ENCODE assay signal across 13 cellular contexts in genomic region chr11:64283092-64283491, GRCh38. TPM values are rescaled to one million over a fixed set of nuclear protein-coding genes. Genes with fewer than 3 reads are reported as not detected.
DNase-seq lines count a peak whose midpoint lies in the region; ATAC-seq and TF ChIP-seq lines count a peak whose summit lies in the region.
"Had no signal": no experiment of that assay in that cellular context is flagged by ENCODE, and none has a peak within 500 bp of the region (broad histone marks: within the 10 kb centered on the region; RNA-seq: fewer than 3 reads in every experiment).

No MANE protein-coding gene starts in this region.

- H3K27ac ChIP-seq in CD4-positive, CD25-positive, alpha-beta regulatory T cell (ENCODE audit: insufficient read depth, low read length, poor library complexity, severe bottlenecking), result peak overlapping the region; percentile 14
- H3K27ac ChIP-seq in KMS-11 (no peak overlapping the region; the same call in 1 of the 2 replicates), breast epithelium (peak overlapping the region in 1 of 2 donors; percentile 25), neural cell (ENCODE audit: low read length) (no peak overlapping the region)

- H3K36me3 Mint-ChIP-seq in CD4-positive, CD25-positive, alpha-beta regulatory T cell, result peaks cover 9% of the 10 kb centered on the region

- peak overlapping the region in 1 of 3 donors; percentile 71 for H3K27ac Mint-ChIP-seq in CD4-positive, CD25-positive, alpha-beta regulatory T cell

- TF ChIP-seq CTCF in KMS-11 (conservative IDR thresholded peaks at IDR 0.05; ENCODE audit: low read depth, low read length), result no peak
- TF ChIP-seq CTCF in breast epithelium (IDR thresholded peaks at IDR 0.05), result no peak
- TF ChIP-seq CTCF in neural cell (IDR thresholded peaks at IDR 0.05; ENCODE audit: poor library complexity, severe bottlenecking), result no peak

- TF ChIP-seq RAD21 in neural cell (conservative IDR thresholded peaks at IDR 0.05), result no peak

- no peak overlapping the region for H3K9ac ChIP-seq in KMS-11
- H3K9ac ChIP-seq in neural cell (ENCODE audit: low read length), result peak overlapping the region; percentile 93

- no peaks in the 10 kb centered on the region for H4K20me1 ChIP-seq in KMS-11 (ENCODE audit: insufficient read depth)
- H4K20me1 ChIP-seq in neural cell (ENCODE audit: insufficient read depth), result no peaks in the 10 kb centered on the region

- no peak for TF ChIP-seq POLR2A in breast epithelium (IDR thresholded peaks at IDR 0.05)

- H3K27me3 ChIP-seq in CD4-positive, CD25-positive, alpha-beta regulatory T cell (ENCODE audit: control insufficient read depth, insufficient read depth, low read length), result no peaks in the 10 kb centered on the region
- H3K27me3 ChIP-seq in KMS-11 (ENCODE audit: insufficient read depth, low read depth) (no peaks in the 10 kb centered on the region), breast epithelium (no peaks in the 10 kb centered on the region), neural cell (ENCODE audit: insufficient read depth, low read depth, low read length) (no peaks in the 10 kb centered on the region)

- no peaks in the 10 kb centered on the region for H3K9me3 ChIP-seq in CD4-positive, CD25-positive, alpha-beta regulatory T cell (ENCODE audit: control insufficient read depth in 2 of 2, low read length in 2 of 2)
- H3K9me3 ChIP-seq in breast epithelium, result no peaks in the 10 kb centered on the region
- H3K9me3 ChIP-seq in neural cell (ENCODE audit: low read length), result no peaks in the 10 kb centered on the region

- H3K4me3 ChIP-seq in CD4-positive, CD25-positive, alpha-beta regulatory T cell (ENCODE audit: low read depth, low read length), result no peak overlapping the region
- H3K4me3 ChIP-seq in KMS-11 (IDR thresholded peaks at IDR 0.05; ENCODE audit: insufficient read depth, low read depth, low read length) (no peak overlapping the region), breast epithelium (peak overlapping the region in 2 of 3 donors; percentile 91), neural cell (ENCODE audit: low read length) (peak overlapping the region; percentile 90)

- H2AFZ ChIP-seq in KMS-11 (ENCODE audit: low read depth) (no peak overlapping the region), neural cell (ENCODE audit: low read depth, low read length) (no peak overlapping the region)

- peaks cover 20% of the 10 kb centered on the region for H3K4me1 ChIP-seq in CD4-positive, CD25-positive, alpha-beta regulatory T cell (ENCODE audit: control insufficient read depth, insufficient read depth, low read length, poor library complexity, severe bottlenecking)
- H3K4me1 ChIP-seq in KMS-11 (ENCODE audit: low read depth, poor library complexity, severe bottlenecking) (peaks cover 28% of the 10 kb centered on the region), breast epithelium (peaks cover 3 to 21% of the 10 kb centered on the region in 2 donors)

- DNase-seq in CD4-positive, CD25-positive, alpha-beta regulatory T cell, result no peak
- DNase-seq in breast epithelium (ENCODE audit: low spot score in 2 of 2), result no peak
- no peak for DNase-seq in NCI-H2171 treated with DMSO at 0.1 percent for 48 hours (lab: John Stamatoyannopoulos, UW)
- no peak for DNase-seq in stimulated activated CD8-positive, alpha-beta memory T cell treated with anti-CD3 and anti-CD28 coated beads, Interleukin-4, amount 100 ng/mL, for 48 hours
- DNase-seq: activated CD8-positive, alpha-beta memory T cell treated with anti-CD3 and anti-CD28 coated beads for 24 hours; NCI-H187; RPMI8226; stimulated activated CD4-positive, alpha-beta T cell treated with anti-CD3 and anti-CD28 coated beads, Interleukin-1b, Interleukin-23, amount 100 ng/mL, for 48 hours had no signal

- H3K4me3 Mint-ChIP-seq in CD4-positive, CD25-positive, alpha-beta regulatory T cell, result peak overlapping the region; percentile 21 to 93 (median 78)

- peaks cover 5% of the 10 kb centered on the region for H3K27me3 Mint-ChIP-seq in CD4-positive, CD25-positive, alpha-beta regulatory T cell

- H3K4me1 Mint-ChIP-seq in CD4-positive, CD25-positive, alpha-beta regulatory T cell, result peaks cover 0 to 28% (median 12%) of the 10 kb centered on the region in 4 donors

- ATAC-seq in CD4-positive, CD25-positive, alpha-beta regulatory T cell (ENCODE audit: low read depth in 2 of 2), result no peak
- ATAC-seq in GM19397 (IDR thresholded peaks at IDR 0.05; ENCODE audit: unreplicated experiment), result no peak
- no peak for ATAC-seq in esophagus mucosa

- H3K9me2 ChIP-seq in neural cell (ENCODE audit: insufficient read depth, low read length), result no peaks in the 10 kb centered on the region

- intact Hi-C loops in breast epithelium (cut with DNase I; ENCODE audit: low total_unique reads), result no loop called here

- H3K9me3 Mint-ChIP-seq in CD4-positive, CD25-positive, alpha-beta regulatory T cell, result no peaks in the 10 kb centered on the region

- no peak for TF ChIP-seq EP300 in neural cell (conservative IDR thresholded peaks at IDR 0.05; ENCODE audit: poor library complexity, severe bottlenecking)

- peaks cover 14% of the 10 kb centered on the region for H3K79me2 ChIP-seq in KMS-11 (ENCODE audit: insufficient read depth, low read depth)
- H3K79me2 ChIP-seq in neural cell (replicated peaks; ENCODE audit: insufficient read depth, low read length), result peaks cover 11% of the 10 kb centered on the region

- peaks cover 7% of the 10 kb centered on the region for H3K36me3 ChIP-seq in CD4-positive, CD25-positive, alpha-beta regulatory T cell (ENCODE audit: control insufficient read depth, insufficient read depth, low read length)
- H3K36me3 ChIP-seq in KMS-11 (ENCODE audit: insufficient read depth), result no peaks in the 10 kb centered on the region
- H3K36me3 ChIP-seq in breast epithelium, result no peaks in the 10 kb centered on the region
- no peaks in the 10 kb centered on the region for H3K36me3 ChIP-seq in neural cell (ENCODE audit: insufficient read depth, low read length)

- no peaks in the 10 kb centered on the region for H3F3A ChIP-seq in neural cell (ENCODE audit: insufficient read depth, low read length, poor library complexity, severe bottlenecking)

- H3K4me2 ChIP-seq in KMS-11, result peak overlapping the region; percentile 97; the same call in 1 of the 2 replicates
- H3K4me2 ChIP-seq in neural cell (ENCODE audit: low read length), result no peak overlapping the region

TF ChIP-seq in neural cell, 6 proteins besides CTCF, POLR2A, EP300 and RAD21 (continues in another document):
- TF ChIP-seq MXI1 (conservative IDR thresholded peaks at IDR 0.05; ENCODE audit: poor library complexity, severe bottlenecking), result no peak
- TF ChIP-seq TAF1 (IDR thresholded peaks at IDR 0.05; ENCODE audit: low read depth), result no peak
- no peak for TF ChIP-seq EZH2 (IDR thresholded peaks at IDR 0.05; ENCODE audit: borderline replicate concordance, insufficient read depth, low read length, poor library complexity, severe bottlenecking)
- TF ChIP-seq REST (IDR thresholded peaks at IDR 0.05; ENCODE audit: borderline replicate concordance), result no peak
- no peak for TF ChIP-seq POLR2AphosphoS5 (IDR thresholded peaks at IDR 0.05)

RNA-seq across cellular contexts. Expression of gene BAD, which starts 1.4 kb away (rescaled TPM):
- 25.7 TPM for total RNA-seq in CD4-positive, CD25-positive, alpha-beta regulatory T cell
- 10 to 100 TPM; 39.9 to 50.4 (median 46.3) TPM for polyA plus RNA-seq in CD4-positive, CD25-positive, alpha-beta regulatory T cell
- total RNA-seq in breast epithelium (100 to 1,000 TPM in 1 of 3 donors, 10 to 100 TPM in 2; 80.3 to 107 (median 87.5) TPM), esophagus mucosa (45.4 TPM)
- polyA plus RNA-seq in neural cell, result 219 and 228 TPM in 2 replicates
- polyA minus RNA-seq in neural cell, result 79.3 and 82.8 TPM in 2 replicates

RNA-seq across cellular contexts. Expression of gene GPR137, which starts 2.6 kb away (rescaled TPM):
- 26.0 TPM for total RNA-seq in CD4-positive, CD25-positive, alpha-beta regulatory T cell
- 1 to 10 TPM; 4.1 to 8.1 (median 5.8) TPM for polyA plus RNA-seq in CD4-positive, CD25-positive, alpha-beta regulatory T cell
- total RNA-seq in breast epithelium (10 to 100 TPM in 2 of 3 donors, 1 to 10 TPM in 1; 8.9 to 14.7 (median 11.1) TPM), esophagus mucosa (18.5 TPM)
- polyA plus RNA-seq in neural cell, result 34.1 and 40.1 TPM in 2 replicates
- 22.3 and 22.4 TPM in 2 replicates for polyA minus RNA-seq in neural cell

RNA-seq across cellular contexts. Expression of gene KCNK4, which starts 8.0 kb away (rescaled TPM):
- not detected for total RNA-seq in CD4-positive, CD25-positive, alpha-beta regulatory T cell
- polyA plus RNA-seq in CD4-positive, CD25-positive, alpha-beta regulatory T cell, result not detected
- 1 to 10 TPM in 1 of 3 donors, not detected in 2; 2.3 TPM for total RNA-seq in breast epithelium
- 0.60 and 1.0 TPM in 2 replicates for polyA plus RNA-seq in neural cell
- 0.81 and 1.9 TPM in 2 replicates for polyA minus RNA-seq in neural cell
- total RNA-seq in esophagus mucosa, result not detected
- total RNA-seq: ureter had no signal

RNA-seq across cellular contexts. Expression of gene CATSPERZ, which starts 17.1 kb away (rescaled TPM):
- total RNA-seq in CD4-positive, CD25-positive, alpha-beta regulatory T cell, result not detected
- polyA plus RNA-seq in CD4-positive, CD25-positive, alpha-beta regulatory T cell, result not detected
- total RNA-seq in breast epithelium (1 to 10 TPM in 1 of 3 donors, not detected in 2; 1.8 TPM), esophagus mucosa (1.3 TPM)
- 3.4 TPM in 1 of 2 replicates, not detected in the other for polyA plus RNA-seq in neural cell
- polyA minus RNA-seq in neural cell, result not detected in 2 replicates
- total RNA-seq: ureter had no signal

RNA-seq across cellular contexts. Expression of gene ESRRA, which starts 22.2 kb away (rescaled TPM):
- 28.6 TPM for total RNA-seq in CD4-positive, CD25-positive, alpha-beta regulatory T cell
- polyA plus RNA-seq in CD4-positive, CD25-positive, alpha-beta regulatory T cell, result 1 to 10 TPM; 6.0 to 7.4 (median 6.4) TPM
- total RNA-seq in breast epithelium, result 10 to 100 TPM; 38.2 to 43.9 (median 39.5) TPM
- polyA plus RNA-seq in neural cell, result 29.0 and 30.0 TPM in 2 replicates
- polyA minus RNA-seq in neural cell, result 20.7 and 25.3 TPM in 2 replicates
- 63.2 TPM for total RNA-seq in esophagus mucosa

Comparison
In these comparisons a context has a peak if more than half of its experiments do, and no peak if none do; other contexts are left out.
1. H3K4me3 ChIP-seq: peak in breast epithelium (2 of 3) and neural cell (single experiment); none in CD4-positive, CD25-positive, alpha-beta regulatory T cell (single experiment) and KMS-11 (single experiment).